ENCODE assay signal across 1 cellular context in the genomic region with DNA sequence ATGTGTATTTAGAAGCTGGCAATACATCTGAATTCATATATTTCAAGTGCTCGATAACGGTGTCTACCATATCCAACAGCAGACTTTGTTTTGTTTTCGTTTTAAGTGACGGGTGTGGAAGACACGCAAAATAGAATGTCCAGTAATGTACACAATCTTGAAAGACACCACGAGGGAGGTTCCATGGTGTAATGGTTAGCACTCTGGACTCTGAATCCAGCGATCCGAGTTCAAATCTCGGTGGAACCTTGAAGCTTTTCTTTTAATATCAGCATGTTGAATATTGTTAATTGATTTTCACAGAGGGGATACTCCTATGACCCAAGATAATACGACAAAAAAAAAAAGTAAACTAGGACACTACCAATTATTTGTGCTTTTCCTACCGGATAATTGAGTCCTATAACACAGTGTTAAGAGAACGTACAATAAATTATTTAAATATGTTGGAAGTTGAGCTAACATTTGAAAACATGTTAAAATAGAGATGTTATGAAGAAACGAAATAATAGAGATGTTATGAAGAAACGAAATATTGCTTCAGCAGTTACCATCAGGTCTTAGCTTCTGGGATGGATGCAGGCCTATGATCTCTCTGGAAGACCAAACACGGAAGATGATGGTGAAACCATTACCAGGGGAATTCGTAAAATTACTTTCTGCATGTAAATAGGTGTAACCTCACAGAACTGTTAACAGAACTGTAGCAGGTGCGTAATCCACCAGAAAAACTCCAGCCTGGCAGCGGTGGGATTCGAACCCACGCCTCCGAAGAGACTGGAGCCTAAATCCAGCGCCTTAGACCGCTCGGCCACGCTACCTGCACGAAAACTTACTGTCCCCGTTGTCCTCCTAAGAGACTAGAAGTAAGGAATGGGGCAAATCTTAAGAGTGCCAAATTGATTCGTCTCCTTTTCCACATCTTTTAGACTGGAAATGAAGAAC.
TF ChIP-seq lines count a peak whose summit lies in the region.

No MANE protein-coding gene starts in this region.

TF ChIP-seq in HEK293, 187 proteins besides CTCF, POLR2A, EP300 and RAD21 (continued from another document):
- TF ChIP-seq, protein P1, sequence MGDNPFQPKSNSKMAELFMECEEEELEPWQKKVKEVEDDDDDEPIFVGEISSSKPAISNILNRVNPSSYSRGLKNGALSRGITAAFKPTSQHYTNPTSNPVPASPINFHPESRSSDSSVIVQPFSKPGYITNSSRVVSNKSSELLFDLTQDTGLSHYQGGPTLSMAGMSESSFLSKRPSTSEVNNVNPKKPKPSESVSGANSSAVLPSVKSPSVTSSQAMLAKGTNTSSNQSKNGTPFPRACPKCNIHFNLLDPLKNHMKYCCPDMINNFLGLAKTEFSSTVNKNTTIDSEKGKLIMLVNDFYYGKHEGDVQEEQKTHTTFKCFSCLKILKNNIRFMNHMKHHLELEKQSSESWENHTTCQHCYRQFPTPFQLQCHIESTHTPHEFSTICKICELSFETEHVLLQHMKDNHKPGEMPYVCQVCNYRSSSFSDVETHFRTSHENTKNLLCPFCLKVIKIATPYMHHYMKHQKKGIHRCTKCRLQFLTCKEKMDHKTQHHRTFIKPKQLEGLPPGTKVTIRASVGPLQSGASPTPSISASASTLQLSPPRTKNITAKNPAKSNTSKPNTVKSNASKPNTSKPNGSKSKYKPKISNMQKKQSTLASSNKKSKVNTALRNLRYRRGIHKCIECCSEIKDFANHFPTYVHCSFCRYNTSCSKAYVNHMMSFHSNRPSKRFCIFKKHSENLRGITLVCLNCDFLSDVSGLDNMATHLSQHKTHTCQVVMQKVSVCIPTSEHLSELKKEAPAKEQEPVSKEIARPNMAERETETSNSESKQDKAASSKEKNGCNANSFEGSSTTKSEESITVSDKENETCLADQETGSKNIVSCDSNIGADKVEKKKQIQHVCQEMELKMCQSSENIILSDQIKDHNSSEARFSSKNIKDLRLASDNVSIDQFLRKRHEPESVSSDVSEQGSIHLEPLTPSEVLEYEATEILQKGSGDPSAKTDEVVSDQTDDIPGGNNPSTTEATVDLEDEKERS (tag by site-specific recombination; IDR thresholded peaks at IDR 0.05) = peak; percentile 47
- peak; percentile 85; the same call in 1 of the 2 replicates for TF ChIP-seq ZNF184 (tag by site-specific recombination; IDR thresholded peaks at IDR 0.05)
- TF ChIP-seq ZFP37 (tag by site-specific recombination; IDR thresholded peaks at IDR 0.05) = 0 out of 2 replicates have a peak, but pooled peaks have one; percentile 16
- peak; percentile 94 for TF ChIP-seq ZNF660 (tag by site-specific recombination; IDR thresholded peaks at IDR 0.05)
- peak; percentile 72 for TF ChIP-seq ZFP69B (tag by site-specific recombination; IDR thresholded peaks at IDR 0.05)
- TF ChIP-seq ZNF561 (tag by site-specific recombination; IDR thresholded peaks at IDR 0.05; ENCODE audit: borderline replicate concordance) = peak; percentile 68
- no peak for TF ChIP-seq ZBTB21 (tag by site-specific recombination; IDR thresholded peaks at IDR 0.05)
